36 cellular contexts compared by ENCODE assay signal in the genomic region with DNA sequence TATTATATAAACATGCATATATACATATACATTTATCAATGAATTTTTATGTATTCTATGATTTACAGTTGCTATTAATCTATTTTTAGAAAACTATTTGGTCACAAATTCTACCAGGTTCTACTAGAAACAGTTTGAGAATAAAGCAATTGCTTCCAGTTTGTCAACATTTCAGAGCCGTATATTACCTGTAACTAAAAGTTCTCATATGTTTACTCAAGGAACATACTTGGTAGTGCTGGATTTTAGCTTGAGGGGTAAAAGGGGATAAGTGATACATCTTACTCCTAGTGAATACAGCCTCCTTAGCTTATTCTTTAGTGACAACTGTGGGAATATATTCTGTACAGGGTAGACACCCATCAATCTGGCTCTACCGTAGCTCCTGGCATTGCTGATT.
"Had no signal": no experiment of that assay in that cellular context is flagged by ENCODE, and none has a peak within 500 bp of the region (broad histone marks: within the 10 kb centered on the region; RNA-seq: fewer than 3 reads in every experiment).

No MANE protein-coding gene starts in this region.

- H3K4me3 ChIP-seq: adrenal gland, body of pancreas, breast epithelium had no signal

- H3K27me3 ChIP-seq: adrenal gland, body of pancreas, brain microvascular endothelial cell, breast epithelium had no signal

- H3K27me3 Mint-ChIP-seq: activated CD4-positive, alpha-beta memory T cell treated with anti-CD3 and anti-CD28 coated beads, Interleukin-2, amount 10 ng/mL, durations not matched to agents 7 days and 5 days; activated CD4-positive, alpha-beta T cell treated with anti-CD3 and anti-CD28 coated beads for 36 hours; activated CD4-positive, alpha-beta T cell treated with anti-CD3 and anti-CD28 coated beads, Interleukin-2, amount 10 ng/mL, durations not matched to agents 7 days and 5 days; activated CD8-positive, alpha-beta memory T cell treated with anti-CD3 and anti-CD28 coated beads, Interleukin-2, amount 10 ng/mL, durations not matched to agents 7 days and 5 days; activated naive CD4-positive, alpha-beta T cell treated with anti-CD3 and anti-CD28 coated beads, Interleukin-2, amount 10 ng/mL, durations not matched to agents 7 days and 5 days; activated naive CD4-positive, alpha-beta T cell treated with anti-CD3 and anti-CD28 coated beads, Interleukin-2, amount 50 U/mL, for 24 hours; activated naive CD8-positive, alpha-beta T cell; activated T-cell treated with anti-CD3 and anti-CD28 coated beads, Interleukin-2, amount 50 U/mL, for 24 hours had no signal

- H3K27ac Mint-ChIP-seq: activated CD4-positive, alpha-beta memory T cell treated with anti-CD3 and anti-CD28 coated beads, Interleukin-2, amount 10 ng/mL, durations not matched to agents 7 days and 5 days; activated CD4-positive, alpha-beta T cell treated with anti-CD3 and anti-CD28 coated beads for 36 hours; activated CD4-positive, alpha-beta T cell treated with anti-CD3 and anti-CD28 coated beads, Interleukin-2, amount 10 ng/mL, durations not matched to agents 7 days and 5 days; activated CD8-positive, alpha-beta memory T cell treated with anti-CD3 and anti-CD28 coated beads, Interleukin-2, amount 10 ng/mL, durations not matched to agents 7 days and 5 days; activated CD8-positive, alpha-beta T cell treated with anti-CD3 and anti-CD28 coated beads, Interleukin-2, amount 10 ng/mL, durations not matched to agents 7 days and 5 days; activated naive CD4-positive, alpha-beta T cell treated with anti-CD3 and anti-CD28 coated beads, Interleukin-2, amount 10 ng/mL, durations not matched to agents 7 days and 5 days; activated naive CD4-positive, alpha-beta T cell treated with anti-CD3 and anti-CD28 coated beads, Interleukin-2, amount 50 U/mL, for 24 hours; activated naive CD8-positive, alpha-beta T cell; activated T-cell treated with anti-CD3 and anti-CD28 coated beads, Interleukin-2, amount 50 U/mL, for 24 hours; activated T-helper 2 cell treated with anti-CD3 and anti-CD28 coated beads, Interferon-gamma antibody, Interleukin-2, Interleukin-4, amounts not matched to agents 10 μg/mL and 5 μg/mL and 100 μg/mL, durations not matched to agents 14 hours and 24 hours and 36 hours; T-helper 1 cell treated with Interleukin-12 subunit alpha and Interleukin-12 subunit beta and Interleukin-4 antibody, amounts not matched to agents 30 μg/mL and 1 μg/mL, for 36 hours; T-helper 2 cell treated with Interferon-gamma antibody and Interleukin-4, amounts not matched to agents 5 μg/mL and 100 μg/mL, for 36 hours; WTC11 had no signal

- H3K36me3 Mint-ChIP-seq: activated CD8-positive, alpha-beta memory T cell treated with anti-CD3 and anti-CD28 coated beads, Interleukin-2, amount 10 ng/mL, durations not matched to agents 7 days and 5 days; activated naive CD4-positive, alpha-beta T cell treated with anti-CD3 and anti-CD28 coated beads, Interleukin-2, amount 10 ng/mL, durations not matched to agents 7 days and 5 days; activated naive CD4-positive, alpha-beta T cell treated with anti-CD3 and anti-CD28 coated beads, Interleukin-2, amount 50 U/mL, for 24 hours; activated naive CD8-positive, alpha-beta T cell; WTC11 had no signal

- H3K4me1 ChIP-seq: adrenal gland, body of pancreas, breast epithelium had no signal

- H3K4me1 Mint-ChIP-seq: activated CD4-positive, alpha-beta memory T cell treated with anti-CD3 and anti-CD28 coated beads, Interleukin-2, amount 10 ng/mL, durations not matched to agents 7 days and 5 days; activated CD4-positive, alpha-beta T cell treated with anti-CD3 and anti-CD28 coated beads for 36 hours; activated CD4-positive, alpha-beta T cell treated with anti-CD3 and anti-CD28 coated beads, Interleukin-2, amount 10 ng/mL, durations not matched to agents 7 days and 5 days; activated CD8-positive, alpha-beta memory T cell treated with anti-CD3 and anti-CD28 coated beads, Interleukin-2, amount 10 ng/mL, durations not matched to agents 7 days and 5 days; activated naive CD4-positive, alpha-beta T cell treated with anti-CD3 and anti-CD28 coated beads, Interleukin-2, amount 10 ng/mL, durations not matched to agents 7 days and 5 days; activated naive CD4-positive, alpha-beta T cell treated with anti-CD3 and anti-CD28 coated beads, Interleukin-2, amount 50 U/mL, for 24 hours; WTC11 had no signal

- H3K4me3 Mint-ChIP-seq: activated CD4-positive, alpha-beta memory T cell treated with anti-CD3 and anti-CD28 coated beads, Interleukin-2, amount 10 ng/mL, durations not matched to agents 7 days and 5 days; activated CD4-positive, alpha-beta T cell treated with anti-CD3 and anti-CD28 coated beads for 36 hours; activated CD4-positive, alpha-beta T cell treated with anti-CD3 and anti-CD28 coated beads, Interleukin-2, amount 10 ng/mL, durations not matched to agents 7 days and 5 days; activated CD8-positive, alpha-beta memory T cell treated with anti-CD3 and anti-CD28 coated beads, Interleukin-2, amount 10 ng/mL, durations not matched to agents 7 days and 5 days; activated CD8-positive, alpha-beta T cell treated with anti-CD3 and anti-CD28 coated beads, Interleukin-2, amount 10 ng/mL, durations not matched to agents 7 days and 5 days; activated naive CD4-positive, alpha-beta T cell treated with anti-CD3 and anti-CD28 coated beads, Interleukin-2, amount 10 ng/mL, durations not matched to agents 7 days and 5 days; activated naive CD4-positive, alpha-beta T cell treated with anti-CD3 and anti-CD28 coated beads, Interleukin-2, amount 50 U/mL, for 24 hours; activated naive CD8-positive, alpha-beta T cell; activated T-cell treated with anti-CD3 and anti-CD28 coated beads, Interleukin-2, amount 50 U/mL, for 24 hours; T-helper 1 cell treated with Interleukin-12 subunit alpha and Interleukin-12 subunit beta and Interleukin-4 antibody, amounts not matched to agents 30 μg/mL and 1 μg/mL, for 36 hours; T-helper 2 cell treated with Interferon-gamma antibody and Interleukin-4, amounts not matched to agents 5 μg/mL and 100 μg/mL, for 36 hours; WTC11 had no signal

- ATAC-seq: activated CD4-positive, alpha-beta T cell treated with anti-CD3 and anti-CD28 coated beads for 36 hours; activated CD4-positive, CD25-positive, alpha-beta regulatory T cell treated with anti-CD3 and anti-CD28 coated beads, Interleukin-2, amount 50 U/mL, for 24 hours; activated CD8-positive, alpha-beta memory T cell treated with anti-CD3 and anti-CD28 coated beads, Interleukin-2, amount 10 ng/mL, durations not matched to agents 7 days and 5 days; activated CD8-positive, alpha-beta T cell treated with anti-CD3 and anti-CD28 coated beads, Interleukin-2, amount 10 ng/mL, durations not matched to agents 7 days and 5 days; body of pancreas; WTC11 had no signal

- FAIRE-seq: astrocyte, TTC549 had no signal

- DNase-seq: activated CD4-positive, alpha-beta memory T cell treated with anti-CD3 and anti-CD28 coated beads, Interleukin-2, amount 10 ng/mL, durations not matched to agents 7 days and 5 days; activated CD4-positive, alpha-beta T cell treated with anti-CD3 and anti-CD28 coated beads for 1 hour; activated CD4-positive, alpha-beta T cell treated with anti-CD3 and anti-CD28 coated beads for 36 hours; activated CD4-positive, alpha-beta T cell treated with anti-CD3 and anti-CD28 coated beads for 48 hours; activated CD4-positive, alpha-beta T cell treated with anti-CD3 and anti-CD28 coated beads, Interleukin-2, amount 10 ng/mL, durations not matched to agents 7 days and 5 days; activated CD4-positive, alpha-beta T cell treated with anti-CD3 and anti-CD28 coated beads, Interleukin-2, amount 50 U/mL, for 48 hours; activated CD4-positive, CD25-positive, alpha-beta regulatory T cell; activated CD8-positive, alpha-beta memory T cell treated with anti-CD3 and anti-CD28 coated beads for 24 hours; activated CD8-positive, alpha-beta memory T cell treated with anti-CD3 and anti-CD28 coated beads, Interleukin-2, amount 10 ng/mL, durations not matched to agents 7 days and 5 days; activated CD8-positive, alpha-beta memory T cell treated with anti-CD3 and anti-CD28 coated beads, Interleukin-2, amount 50 U/mL, for 48 hours; activated CD8-positive, alpha-beta T cell treated with anti-CD3 and anti-CD28 coated beads, Interleukin-2, amount 10 ng/mL, durations not matched to agents 7 days and 5 days; activated effector memory CD4-positive, alpha-beta T cell treated with Interleukin-2 at 50 U/mL for 16 hours; activated gamma-delta T cell; activated naive CD4-positive, alpha-beta T cell treated with anti-CD3 and anti-CD28 coated beads, Interleukin-2, amount 10 ng/mL, durations not matched to agents 7 days and 5 days; activated naive CD4-positive, alpha-beta T cell treated with Interleukin-2 at 50 U/mL for 16 hours; activated T-cell treated with anti-CD3 and anti-CD28 coated beads, Interleukin-2, amount 50 U/mL, for 24 hours; activated T-cell treated with anti-CD3 and anti-CD28 coated beads, Interleukin-2, amount 50 U/mL, for 48 hours; adrenal gland; amniotic stem cell; aorta; body of pancreas; brain microvascular endothelial cell; central memory CD4-positive, alpha-beta T cell; T-helper 2 cell; T-helper 9 cell; WERI-Rb-1 had no signal

- H3K36me3 ChIP-seq: adrenal gland, brain microvascular endothelial cell, breast epithelium, WERI-Rb-1 had no signal

- H3K27ac ChIP-seq: adrenal gland, body of pancreas, brain microvascular endothelial cell, breast epithelium, WERI-Rb-1 had no signal

- H3K9me3 Mint-ChIP-seq: activated CD4-positive, alpha-beta memory T cell treated with anti-CD3 and anti-CD28 coated beads, Interleukin-2, amount 10 ng/mL, durations not matched to agents 7 days and 5 days; activated CD4-positive, alpha-beta T cell treated with anti-CD3 and anti-CD28 coated beads, Interleukin-2, amount 10 ng/mL, durations not matched to agents 7 days and 5 days; activated T-helper 2 cell treated with anti-CD3 and anti-CD28 coated beads, Interferon-gamma antibody, Interleukin-2, Interleukin-4, amounts not matched to agents 10 μg/mL and 5 μg/mL and 100 μg/mL, durations not matched to agents 14 hours and 24 hours and 36 hours; T-helper 1 cell treated with Interleukin-12 subunit alpha and Interleukin-12 subunit beta and Interleukin-4 antibody, amounts not matched to agents 30 μg/mL and 1 μg/mL, for 36 hours; WTC11 had no signal

- H3K9me3 ChIP-seq: body of pancreas, breast epithelium had no signal
